In genomic region chr10:102399217-102400021, GRCh38 we compare ENCODE assay signal across 8 cellular contexts. TPM values are rescaled to one million over a fixed set of nuclear protein-coding genes. Genes with fewer than 3 reads are reported as not detected.
DNase-seq lines count a peak whose midpoint lies in the region; ATAC-seq and TF ChIP-seq lines count a peak whose summit lies in the region.

No MANE protein-coding gene starts in this region.

- H3K4me1 ChIP-seq in psoas muscle (peaks cover 19% of the 10 kb centered on the region), urinary bladder (ENCODE audit: insufficient read depth) (no peaks in the 10 kb centered on the region)

- peak overlapping the region; percentile 86 for H3K27ac ChIP-seq in psoas muscle
- H3K27ac ChIP-seq in urinary bladder (ENCODE audit: low read depth): peak overlapping the region; percentile 79

- H3K27ac Mint-ChIP-seq in T-cell: peak overlapping the region; percentile 61 to 80

- ATAC-seq in T-cell (replicated peaks in 1 of 4): peak; percentile 43 to 70 (median 66)
- peak; percentile 81 for ATAC-seq in left ventricle myocardium superior
- peak; percentile 74 to 84 (median 78) for ATAC-seq in psoas muscle

- POLR2A ChIA-PET in GM10248 (lab: Yijun Ruan, JAX): interaction anchor here (0.5 to 0.6 kb wide), 3 partner anchors 14 to 18 kb away, joined by 3 to 6 read pairs (median 4); no protein-coding TSS in a partner anchor
- POLR2A ChIA-PET in T-cell (lab: Charles Lee): interaction anchor here (0.6 to 1.8 kb wide), 4 partner anchors 7 to 99 kb away, joined by 3 to 8 read pairs (median 4); no protein-coding TSS in a partner anchor

- H3K4me1 Mint-ChIP-seq in T-cell: peaks cover 38 to 42% (median 41%) of the 10 kb centered on the region in 3 donors

- TF ChIP-seq CTCF in GM10248 (IDR thresholded peaks at IDR 0.05; ENCODE audit: control extremely low read depth, extremely low read depth, low read depth, missing control alignments): peak; percentile 99
- TF ChIP-seq CTCF in psoas muscle (IDR thresholded peaks at IDR 0.05): peak; percentile 88

- peak overlapping the region; percentile 76 for H3K4me3 ChIP-seq in psoas muscle
- H3K4me3 ChIP-seq in urinary bladder (ENCODE audit: low read depth, low read length): peak overlapping the region; percentile 51

- H3K36me3 ChIP-seq in psoas muscle (ENCODE audit: insufficient read depth in 1 of 2, low read depth in 1 of 2): peaks cover 0 to 59% of the 10 kb centered on the region in 2 donors
- H3K36me3 ChIP-seq in urinary bladder (ENCODE audit: insufficient read depth): peaks cover 2% of the 10 kb centered on the region

- H3K9me3 Mint-ChIP-seq in T-cell: no peaks in the 10 kb centered on the region

- H3K27me3 Mint-ChIP-seq in T-cell: no peaks in the 10 kb centered on the region

- intact Hi-C loops in left ventricle myocardium superior (cut with micrococcal nuclease) (loop anchor here (10.0 kb wide), 1 partner anchor 185 kb away; no protein-coding TSS in a partner anchor), psoas muscle (cut with DNase I) (loop anchor here (5.0 to 10.0 kb wide), 2 partner anchors 185 to 232 kb away; no protein-coding TSS in a partner anchor)

- peak overlapping the region; percentile 58 to 96 (median 68) for H3K4me3 Mint-ChIP-seq in T-cell

- H3K27me3 ChIP-seq in psoas muscle (ENCODE audit: insufficient read depth in 3 of 3, low read length in 2 of 3): no peaks in the 10 kb centered on the region

- H3K36me3 Mint-ChIP-seq in T-cell: peaks cover 22% of the 10 kb centered on the region

- CTCF ChIA-PET in GM10248 (lab: Yijun Ruan, JAX): interaction anchor here (0.6 to 9.6 kb wide), 50 partner anchors 8 to 264 kb away, joined by 3 to 213 read pairs (median 4); partner anchors contain the start of genes C10orf95, CUEDC2, ELOVL3 and FBXL15
- CTCF ChIA-PET in T-cell (lab: Charles Lee): interaction anchor here in 1 of 2 donors (0.6 to 2.6 kb wide), 12 partner anchors 11 to 277 kb away, joined by 3 to 15 read pairs (median 4); partner anchors contain the start of genes ACTR1A, GBF1 and PITX3

- DNase-seq in GM10248 (ENCODE audit: extremely low spot score) (peak; percentile 89), HCEC 1CT (peak; percentile 86), NCI-H1048 (lab: John Stamatoyannopoulos, UW) (peak; percentile 55), T-cell (peak; percentile 71 to 90 (median 84)), amygdala (lab: John Stamatoyannopoulos, UW) (peak in 55 of 56 donors; percentile 45 to 91 (median 76)), left ventricle myocardium superior (peak; percentile 96), psoas muscle (peak; percentile 91 to 94)

- no peaks in the 10 kb centered on the region for H3K9me3 ChIP-seq in psoas muscle

- 3 to 4% (median 3%) methylated on average over 59 to 72 of the region's 72 CpGs for WGBS in psoas muscle, 3 donors
- 3% methylated on average over 72 of the region's 72 CpGs for WGBS in urinary bladder

RNA-seq across cellular contexts. Expression of gene NFKB2, which starts 3.9 kb away (rescaled TPM):
- total RNA-seq in T-cell (100 to 1,000 TPM in 4 of 5 donors, 10 to 100 TPM in 1; 94.1 to 229 (median 124) TPM), left ventricle myocardium superior (11.3 TPM), psoas muscle (10 to 100 TPM; 11.3 to 86.0 (median 12.7) TPM), urinary bladder (11.3 TPM)
- polyA plus RNA-seq in psoas muscle (10 to 100 TPM in 2 of 3 donors, 1 to 10 TPM in 1; 8.3 to 13.2 (median 10.9) TPM), urinary bladder (30.8 TPM)

RNA-seq across cellular contexts. Expression of gene PSD, which starts 19.2 kb away (rescaled TPM):
- total RNA-seq in T-cell (10 to 100 TPM in 2 of 5 donors, 1 to 10 TPM in 3; 8.7 to 11.8 (median 8.8) TPM), left ventricle myocardium superior (0.50 TPM), psoas muscle (1 to 10 TPM in 1 of 4 donors, under 1 TPM in 3; 0.15 to 1.7 (median 0.51) TPM), urinary bladder (38.4 TPM)
- polyA plus RNA-seq in psoas muscle (1 to 10 TPM in 1 of 3 donors, under 1 TPM in 1, not detected in 1; 0.25 to 1.0 TPM), urinary bladder (276 TPM)

RNA-seq across cellular contexts. Expression of gene FBXL15, which starts 21.2 kb away (rescaled TPM):
- total RNA-seq in T-cell (10 to 100 TPM; 13.3 to 30.4 (median 23.7) TPM), left ventricle myocardium superior (9.1 TPM), psoas muscle (10 to 100 TPM in 2 of 4 donors, 1 to 10 TPM in 2; 7.9 to 13.3 (median 9.5) TPM), urinary bladder (2.0 TPM)
- polyA plus RNA-seq in psoas muscle (10 to 100 TPM; 10.8 to 14.8 (median 13.0) TPM), urinary bladder (36.6 TPM)

RNA-seq across cellular contexts. Expression of gene CUEDC2, which starts 33.0 kb away (rescaled TPM):
- total RNA-seq in T-cell (10 to 100 TPM; 32.2 to 41.4 (median 37.8) TPM), left ventricle myocardium superior (78.3 TPM), psoas muscle (10 to 100 TPM; 53.3 to 81.9 (median 73.3) TPM), urinary bladder (26.9 TPM)
- polyA plus RNA-seq in psoas muscle (100 to 1,000 TPM in 1 of 3 donors, 10 to 100 TPM in 2; 56.3 to 103 (median 77.2) TPM), urinary bladder (77.9 TPM)

RNA-seq across cellular contexts. Expression of gene C10orf95, which starts 51.9 kb away (rescaled TPM):
- total RNA-seq in T-cell (under 1 TPM in 4 of 5 donors, not detected in 1; 0.23 to 0.92 (median 0.55) TPM), left ventricle myocardium superior (not detected), psoas muscle (not detected), urinary bladder (not detected)
- polyA plus RNA-seq in psoas muscle (under 1 TPM in 1 of 3 donors, not detected in 2; 0.01 TPM), urinary bladder (0.11 TPM)

Comparison
In these comparisons a context has a peak if more than half of its experiments do, and no peak if none do; other contexts are left out.
1. Peak in every context shown above with its lines: DNase-seq, ATAC-seq, H3K4me3 ChIP-seq and H3K27ac ChIP-seq.